In the genomic region with DNA sequence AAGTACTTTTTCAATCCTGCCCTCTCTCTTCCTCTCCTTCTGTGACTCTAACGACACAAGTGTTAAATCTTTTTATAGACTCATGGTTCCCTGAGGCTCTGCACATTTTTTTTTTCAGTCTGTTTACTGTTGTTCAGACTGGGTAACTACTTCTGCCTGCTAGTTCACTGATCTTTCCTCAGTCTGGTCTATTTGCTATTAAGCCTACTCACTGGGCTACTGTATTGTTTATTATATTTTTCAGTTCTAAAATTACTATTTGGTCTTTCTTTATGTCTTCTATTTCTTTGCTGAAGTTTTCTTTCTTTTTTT, we compare ENCODE assay signal across 12 cellular contexts. TPM values are rescaled to one million over a fixed set of nuclear protein-coding genes. Genes with fewer than 3 reads are reported as not detected.
A peak's percentile ranks its signal among the peaks of the same experiment; 100 is the strongest.
DNase-seq lines count a peak whose midpoint lies in the region; ATAC-seq lines count a peak whose summit lies in the region.
"Had no signal": no experiment of that assay in that cellular context is flagged by ENCODE, and none has a peak within 500 bp of the region (broad histone marks: within the 10 kb centered on the region; RNA-seq: fewer than 3 reads in every experiment).

No MANE protein-coding gene starts in this region.

- no peak for DNase-seq in activated naive CD4-positive, alpha-beta T cell treated with anti-CD3 and anti-CD28 coated beads for 36 hours
- no peak for DNase-seq in activated naive CD8-positive, alpha-beta T cell treated with anti-CD3 and anti-CD28 coated beads, Interleukin-2, amount 10 ng/mL, durations not matched to agents 7 days and 5 days
- no peak for DNase-seq in left lobe of liver (ENCODE audit: low spot score)
- DNase-seq in RPMI8226, result no peak
- DNase-seq: activated T-cell treated with anti-CD3 and anti-CD28 coated beads for 4 hours, cerebellar nuclear complex, MG63, T-helper 9 cell had no signal

- peak overlapping the region; percentile 68 for H3K4me3 Mint-ChIP-seq in activated naive CD4-positive, alpha-beta T cell treated with anti-CD3 and anti-CD28 coated beads, Interleukin-2, amount 50 U/mL, for 24 hours
- H3K4me3 Mint-ChIP-seq in activated naive CD4-positive, alpha-beta T cell treated with anti-CD3 and anti-CD28 coated beads for 36 hours, result no peak overlapping the region
- H3K4me3 Mint-ChIP-seq in activated naive CD8-positive, alpha-beta T cell treated with anti-CD3 and anti-CD28 coated beads, Interleukin-2, amount 10 ng/mL, durations not matched to agents 7 days and 5 days, result no peak overlapping the region
- no peak overlapping the region for H3K4me3 Mint-ChIP-seq in stimulated activated memory B cell treated with anti-CD40 and anti-IgM and Interleukin-4, amounts not matched to agents 10 μg/mL and 1 μg/mL and 100 μg/mL, for 72 hours

- peak overlapping the region; percentile 88 for H3K27ac Mint-ChIP-seq in activated naive CD4-positive, alpha-beta T cell treated with anti-CD3 and anti-CD28 coated beads, Interleukin-2, amount 50 U/mL, for 24 hours
- H3K27ac Mint-ChIP-seq in activated naive CD4-positive, alpha-beta T cell treated with anti-CD3 and anti-CD28 coated beads for 36 hours, result no peak overlapping the region
- H3K27ac Mint-ChIP-seq in activated naive CD8-positive, alpha-beta T cell treated with anti-CD3 and anti-CD28 coated beads, Interleukin-2, amount 10 ng/mL, durations not matched to agents 7 days and 5 days, result peak overlapping the region; percentile 18
- peak overlapping the region; percentile 74 for H3K27ac Mint-ChIP-seq in stimulated activated memory B cell treated with anti-CD40 and anti-IgM and Interleukin-4, amounts not matched to agents 10 μg/mL and 1 μg/mL and 100 μg/mL, for 72 hours

- no peaks in the 10 kb centered on the region for H3K36me3 Mint-ChIP-seq in activated naive CD4-positive, alpha-beta T cell treated with anti-CD3 and anti-CD28 coated beads, Interleukin-2, amount 50 U/mL, for 24 hours
- no peaks in the 10 kb centered on the region for H3K36me3 Mint-ChIP-seq in activated naive CD4-positive, alpha-beta T cell treated with anti-CD3 and anti-CD28 coated beads for 36 hours (ENCODE audit: low read depth)
- H3K36me3 Mint-ChIP-seq in activated naive CD8-positive, alpha-beta T cell treated with anti-CD3 and anti-CD28 coated beads, Interleukin-2, amount 10 ng/mL, durations not matched to agents 7 days and 5 days, result peaks cover 3% of the 10 kb centered on the region
- peaks cover 8% of the 10 kb centered on the region for H3K36me3 Mint-ChIP-seq in stimulated activated memory B cell treated with anti-CD40 and anti-IgM and Interleukin-4, amounts not matched to agents 10 μg/mL and 1 μg/mL and 100 μg/mL, for 72 hours

- no peak for ATAC-seq in activated naive CD8-positive, alpha-beta T cell treated with anti-CD3 and anti-CD28 coated beads, Interleukin-2, amount 10 ng/mL, durations not matched to agents 7 days and 5 days (ENCODE audit: low read depth)
- peak; percentile 20 for ATAC-seq in left lobe of liver
- no peak for ATAC-seq in stimulated activated memory B cell treated with anti-CD40 and anti-IgM and Interleukin-4, amounts not matched to agents 10 μg/mL and 1 μg/mL and 100 μg/mL, for 72 hours
- no peak for ATAC-seq in HG02610 (IDR thresholded peaks at IDR 0.05; ENCODE audit: unreplicated experiment)
- no peak for ATAC-seq in GM21529 (IDR thresholded peaks at IDR 0.05; ENCODE audit: unreplicated experiment)

- no peaks in the 10 kb centered on the region for H3K27me3 Mint-ChIP-seq in activated naive CD4-positive, alpha-beta T cell treated with anti-CD3 and anti-CD28 coated beads, Interleukin-2, amount 50 U/mL, for 24 hours
- no peaks in the 10 kb centered on the region for H3K27me3 Mint-ChIP-seq in activated naive CD4-positive, alpha-beta T cell treated with anti-CD3 and anti-CD28 coated beads for 36 hours (ENCODE audit: low read depth)
- H3K27me3 Mint-ChIP-seq in activated naive CD8-positive, alpha-beta T cell treated with anti-CD3 and anti-CD28 coated beads, Interleukin-2, amount 10 ng/mL, durations not matched to agents 7 days and 5 days, result no peaks in the 10 kb centered on the region
- no peaks in the 10 kb centered on the region for H3K27me3 Mint-ChIP-seq in stimulated activated memory B cell treated with anti-CD40 and anti-IgM and Interleukin-4, amounts not matched to agents 10 μg/mL and 1 μg/mL and 100 μg/mL, for 72 hours

- no peaks in the 10 kb centered on the region for H3K9me3 Mint-ChIP-seq in activated naive CD4-positive, alpha-beta T cell treated with anti-CD3 and anti-CD28 coated beads, Interleukin-2, amount 50 U/mL, for 24 hours
- no peaks in the 10 kb centered on the region for H3K9me3 Mint-ChIP-seq in activated naive CD4-positive, alpha-beta T cell treated with anti-CD3 and anti-CD28 coated beads for 36 hours
- no peaks in the 10 kb centered on the region for H3K9me3 Mint-ChIP-seq in activated naive CD8-positive, alpha-beta T cell treated with anti-CD3 and anti-CD28 coated beads, Interleukin-2, amount 10 ng/mL, durations not matched to agents 7 days and 5 days
- no peaks in the 10 kb centered on the region for H3K9me3 Mint-ChIP-seq in stimulated activated memory B cell treated with anti-CD40 and anti-IgM and Interleukin-4, amounts not matched to agents 10 μg/mL and 1 μg/mL and 100 μg/mL, for 72 hours

- CTCF ChIA-PET in activated naive CD4-positive, alpha-beta T cell treated with anti-CD3 and anti-CD28 coated beads for 36 hours (lab: Charles Lee), result interaction anchor here (1.0 to 1.6 kb wide), 2 partner anchors 12 to 45 kb away, joined by 3 to 4 read pairs; no protein-coding TSS in a partner anchor

- intact Hi-C loops in activated naive CD4-positive, alpha-beta T cell treated with anti-CD3 and anti-CD28 coated beads for 36 hours (cut with micrococcal nuclease), result no loop called here

- peaks cover 89% of the 10 kb centered on the region for H3K4me1 Mint-ChIP-seq in activated naive CD4-positive, alpha-beta T cell treated with anti-CD3 and anti-CD28 coated beads, Interleukin-2, amount 50 U/mL, for 24 hours
- H3K4me1 Mint-ChIP-seq in activated naive CD4-positive, alpha-beta T cell treated with anti-CD3 and anti-CD28 coated beads for 36 hours (ENCODE audit: low read depth), result peaks cover 76% of the 10 kb centered on the region
- peaks cover 20% of the 10 kb centered on the region for H3K4me1 Mint-ChIP-seq in activated naive CD8-positive, alpha-beta T cell treated with anti-CD3 and anti-CD28 coated beads, Interleukin-2, amount 10 ng/mL, durations not matched to agents 7 days and 5 days
- peaks cover 88% of the 10 kb centered on the region for H3K4me1 Mint-ChIP-seq in stimulated activated memory B cell treated with anti-CD40 and anti-IgM and Interleukin-4, amounts not matched to agents 10 μg/mL and 1 μg/mL and 100 μg/mL, for 72 hours

- POLR2A ChIA-PET in activated naive CD8-positive, alpha-beta T cell treated with anti-CD3 and anti-CD28 coated beads, Interleukin-2, amount 10 ng/mL, durations not matched to agents 7 days and 5 days (lab: Charles Lee), result interaction anchor here (0.6 kb wide), 1 partner anchor 21 kb away, joined by 3 read pairs; no protein-coding TSS in a partner anchor

RNA-seq across cellular contexts. Expression of a gene that starts 21.3 kb away (rescaled TPM):
- 10 to 100 TPM; 61.3 to 63.5 TPM for total RNA-seq in activated naive CD4-positive, alpha-beta T cell treated with anti-CD3 and anti-CD28 coated beads for 36 hours
- total RNA-seq in activated naive CD8-positive, alpha-beta T cell treated with anti-CD3 and anti-CD28 coated beads, Interleukin-2, amount 10 ng/mL, durations not matched to agents 7 days and 5 days, result 10 to 100 TPM; 65.4 to 66.0 TPM
- 23.5 TPM for total RNA-seq in left lobe of liver
